18 cellular contexts compared by ENCODE assay signal in the genomic region with DNA sequence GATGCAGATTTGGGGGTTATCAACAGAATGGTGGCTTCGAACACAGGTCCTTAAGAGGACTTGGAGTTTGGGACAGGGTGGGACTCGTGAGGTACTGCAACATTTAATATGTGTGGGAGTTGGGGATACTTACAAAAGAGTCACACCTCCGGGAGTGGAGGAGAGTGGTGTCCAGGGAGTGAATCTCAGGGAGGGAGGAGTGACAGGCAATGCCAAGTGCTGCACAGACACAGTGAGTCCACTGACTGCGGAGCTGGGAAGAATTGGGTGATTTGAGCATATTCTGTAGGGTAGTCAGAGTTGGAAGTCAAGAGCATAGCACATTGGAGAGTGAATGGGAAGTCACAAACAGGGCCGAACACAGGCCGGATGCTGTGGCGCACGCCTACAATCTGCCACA. TPM values are rescaled to one million over a fixed set of nuclear protein-coding genes. Genes with fewer than 3 reads are reported as not detected.
DNase-seq lines count a peak whose midpoint lies in the region; ATAC-seq and TF ChIP-seq lines count a peak whose summit lies in the region.
"Had no signal": no experiment of that assay in that cellular context is flagged by ENCODE, and none has a peak within 500 bp of the region (broad histone marks: within the 10 kb centered on the region; RNA-seq: fewer than 3 reads in every experiment).

No MANE protein-coding gene starts in this region.

- H3K36me3 Mint-ChIP-seq in CD14-positive monocyte (peaks cover 17 to 37% of the 10 kb centered on the region in 2 donors), T-helper 17 cell (ENCODE audit: low read depth) (peaks cover 5% of the 10 kb centered on the region), nephron progenitor cell (ENCODE audit: low read depth) (peaks cover 71% of the 10 kb centered on the region)
- peaks cover 59% of the 10 kb centered on the region for H3K36me3 Mint-ChIP-seq in CD4-positive, alpha-beta T cell (ENCODE audit: low read depth)
- H3K36me3 Mint-ChIP-seq: natural killer cell had no signal

- peaks cover 39% of the 10 kb centered on the region for H3K4me1 Mint-ChIP-seq in CD14-positive monocyte
- H3K4me1 Mint-ChIP-seq in CD4-positive, alpha-beta T cell (ENCODE audit: low read depth), result peaks cover 86% of the 10 kb centered on the region
- H3K4me1 Mint-ChIP-seq in T-helper 17 cell, result peaks cover 56% of the 10 kb centered on the region
- peaks cover 43% of the 10 kb centered on the region for H3K4me1 Mint-ChIP-seq in nephron progenitor cell

- H3K9me3 ChIP-seq in CD4-positive, alpha-beta T cell (ENCODE audit: control insufficient read depth, low read length), result no peaks in the 10 kb centered on the region
- no peaks in the 10 kb centered on the region for H3K9me3 ChIP-seq in T-helper 17 cell (ENCODE audit: control insufficient read depth, low read length, poor library complexity, severe bottlenecking)
- H3K9me3 ChIP-seq: body of pancreas, pancreas had no signal

- intact Hi-C loops in CD14-positive monocyte (cut with micrococcal nuclease), result loop anchor here in 1 of 2 donors (10.0 kb wide), 1 partner anchor 249 kb away; a partner anchor contains a TSS
- intact Hi-C loops in CD4-positive, alpha-beta T cell (cut with DNase I, micrococcal nuclease), result loop anchor here in 1 of 2 experiments (10.0 kb wide), 1 partner anchor 1561 kb away; a partner anchor contains a TSS

- H3K4me3 Mint-ChIP-seq in CD14-positive monocyte (no peak overlapping the region), T-helper 17 cell (no peak overlapping the region), nephron progenitor cell (no peak overlapping the region)
- peak overlapping the region; percentile 30 for H3K4me3 Mint-ChIP-seq in CD4-positive, alpha-beta T cell
- H3K4me3 Mint-ChIP-seq: natural killer cell had no signal

- no peaks in the 10 kb centered on the region for H3K27me3 ChIP-seq in CD4-positive, alpha-beta T cell (ENCODE audit: control insufficient read depth, insufficient read depth, low read length)
- H3K27me3 ChIP-seq: body of pancreas, pancreas had no signal

- H3K27ac Mint-ChIP-seq in CD14-positive monocyte, result peak overlapping the region in 4 of 7 donors; percentile 35 to 80 (median 56)
- H3K27ac Mint-ChIP-seq in CD4-positive, alpha-beta T cell, result peak overlapping the region; percentile 42
- peak overlapping the region; percentile 74 for H3K27ac Mint-ChIP-seq in T-helper 17 cell
- H3K27ac Mint-ChIP-seq in nephron progenitor cell, result peak overlapping the region; percentile 89

- no peak for ATAC-seq in CD4-positive, alpha-beta T cell (ENCODE audit: poor library complexity)
- ATAC-seq in T-helper 17 cell (no peak), GM21515 (IDR thresholded peaks at IDR 0.05; ENCODE audit: unreplicated experiment) (no peak)
- ATAC-seq: body of pancreas, left ventricle myocardium superior, natural killer cell, pancreas had no signal

- H3K27me3 Mint-ChIP-seq in CD14-positive monocyte (ENCODE audit: low read depth in 3 of 3) (peaks cover 0 to 2% (median 0%) of the 10 kb centered on the region in 3 donors), T-helper 17 cell (no peaks in the 10 kb centered on the region), nephron progenitor cell (ENCODE audit: low read depth, poor library complexity) (peaks cover 5% of the 10 kb centered on the region)
- no peaks in the 10 kb centered on the region for H3K27me3 Mint-ChIP-seq in CD4-positive, alpha-beta T cell

- CTCF ChIA-PET in CD4-positive, alpha-beta T cell (lab: Charles Lee), result no interaction called here

- no peak for DNase-seq in CD14-positive monocyte (ENCODE audit: low spot score)
- DNase-seq in CD4-positive, alpha-beta T cell, result no peak
- DNase-seq in T-helper 17 cell, result no peak
- no peak for DNase-seq in nephron progenitor cell
- no peak for DNase-seq in activated CD4-positive, alpha-beta T cell treated with anti-CD3 and anti-CD28 coated beads, Interleukin-2, amount 50 U/mL, for 4 hours
- no peak for DNase-seq in activated gamma-delta T cell (lab: John Stamatoyannopoulos, UW)
- DNase-seq: activated CD4-positive, CD25-positive, alpha-beta regulatory T cell treated with anti-CD3 and anti-CD28 coated beads, Interleukin-2, amount 50 U/mL, for 72 hours; body of pancreas; C1 segment of cervical spinal cord; left ventricle myocardium superior; midbrain; natural killer cell; NCI-H1436 treated with DMSO at 0.1 percent for 48 hours; NCI-H2107; NCI-H446; pancreas had no signal

- H3K9me3 Mint-ChIP-seq in CD14-positive monocyte (no peaks in the 10 kb centered on the region), nephron progenitor cell (peaks cover 15% of the 10 kb centered on the region)
- no peaks in the 10 kb centered on the region for H3K9me3 Mint-ChIP-seq in CD4-positive, alpha-beta T cell
- H3K9me3 Mint-ChIP-seq: natural killer cell had no signal

- POLR2A ChIA-PET in CD4-positive, alpha-beta T cell (lab: Charles Lee), result no interaction called here

- no peak for TF ChIP-seq CTCF in CD14-positive monocyte (IDR thresholded peaks at IDR 0.05)
- TF ChIP-seq CTCF in CD4-positive, alpha-beta T cell (IDR thresholded peaks at IDR 0.05), result no peak
- TF ChIP-seq CTCF in nephron progenitor cell (IDR thresholded peaks at IDR 0.05), result no peak

- no peak overlapping the region for H3K27ac ChIP-seq in CD4-positive, alpha-beta T cell (ENCODE audit: low read depth, low read length)
- H3K27ac ChIP-seq: body of pancreas, KMS-11, pancreas had no signal

RNA-seq across cellular contexts. Expression of a gene that starts 5.1 kb away (rescaled TPM):
- 10 to 100 TPM; 19.5 to 24.3 TPM for polyA plus RNA-seq in CD14-positive monocyte
- total RNA-seq in CD4-positive, alpha-beta T cell, result 10 to 100 TPM; 30.8 to 32.3 TPM
- total RNA-seq in T-helper 17 cell, result 10 to 100 TPM; 48.0 to 51.7 TPM
